13 cellular contexts compared by ENCODE assay signal in the genomic region with DNA sequence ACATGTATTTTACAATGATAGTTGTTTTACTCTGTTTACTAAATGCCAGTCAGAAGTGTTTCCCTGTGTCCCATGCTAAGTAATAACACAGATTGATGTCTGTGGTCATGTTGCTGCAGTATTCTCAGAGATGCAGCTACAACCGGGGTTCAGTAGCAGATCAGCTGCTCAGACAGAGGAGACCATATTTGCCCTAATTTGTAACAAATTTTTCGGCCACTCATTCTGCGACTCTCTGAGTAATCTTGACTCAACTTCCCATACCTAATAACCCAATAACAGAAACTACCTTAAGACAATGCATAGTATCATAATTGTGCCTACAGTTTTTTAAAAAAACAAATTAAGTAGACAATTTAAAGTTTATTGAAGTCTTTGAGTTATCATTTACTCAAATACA. TPM values are rescaled to one million over a fixed set of nuclear protein-coding genes. Genes with fewer than 3 reads are reported as not detected.
A peak's percentile ranks its signal among the peaks of the same experiment; 100 is the strongest.
DNase-seq lines count a peak whose midpoint lies in the region; ATAC-seq and TF ChIP-seq lines count a peak whose summit lies in the region.
"Had no signal": no experiment of that assay in that cellular context is flagged by ENCODE, and none has a peak within 500 bp of the region (broad histone marks: within the 10 kb centered on the region; RNA-seq: fewer than 3 reads in every experiment).

No MANE protein-coding gene starts in this region.

- WGBS in right cardiac atrium, result 91% methylated on average over 3 of the region's 3 CpGs
- 91 to 100% methylated on average over 1 to 3 of the region's 3 CpGs for WGBS in endodermal cell (ENCODE audit: insufficient coverage in 1 of 2, insufficient read length in 1 of 2), 2 experiments

- H3K4me3 Mint-ChIP-seq in stimulated activated naive CD8-positive, alpha-beta T cell treated with anti-CD3 and anti-CD28 coated beads, Interleukin-15, amount 100 ng/mL, for 72 hours, result peak overlapping the region in 1 of 2 donors; percentile 72
- no peak overlapping the region for H3K4me3 Mint-ChIP-seq in endodermal cell
- H3K4me3 Mint-ChIP-seq: activated naive CD8-positive, alpha-beta T cell had no signal

- ATAC-seq in right cardiac atrium (no peak), GM21528 (IDR thresholded peaks at IDR 0.05; ENCODE audit: low FRiP score, unreplicated experiment) (peak; percentile 57), HG03196 (IDR thresholded peaks at IDR 0.05; ENCODE audit: unreplicated experiment) (peak; percentile 50)
- peak; percentile 96 for ATAC-seq in stimulated activated naive CD8-positive, alpha-beta T cell treated with anti-CD3 and anti-CD28 coated beads, Interleukin-15, amount 100 ng/mL, for 72 hours

- peaks cover 0 to 5% of the 10 kb centered on the region in 2 donors for H3K9me3 Mint-ChIP-seq in stimulated activated naive CD8-positive, alpha-beta T cell treated with anti-CD3 and anti-CD28 coated beads, Interleukin-15, amount 100 ng/mL, for 72 hours
- no peaks in the 10 kb centered on the region for H3K9me3 Mint-ChIP-seq in endodermal cell

- H3K27me3 ChIP-seq in left ventricle myocardium inferior (ENCODE audit: low read depth) (no peaks in the 10 kb centered on the region), right cardiac atrium (ENCODE audit: control insufficient read depth, insufficient read depth) (no peaks in the 10 kb centered on the region), endodermal cell (ENCODE audit: control insufficient read depth, insufficient read depth, low read length, poor library complexity, severe bottlenecking) (no peaks in the 10 kb centered on the region)
- H3K27me3 ChIP-seq: stomach had no signal

- peak overlapping the region in 1 of 2 donors; percentile 85 for H3K27ac Mint-ChIP-seq in stimulated activated naive CD8-positive, alpha-beta T cell treated with anti-CD3 and anti-CD28 coated beads, Interleukin-15, amount 100 ng/mL, for 72 hours
- no peak overlapping the region for H3K27ac Mint-ChIP-seq in endodermal cell
- H3K27ac Mint-ChIP-seq: activated naive CD8-positive, alpha-beta T cell had no signal

- CTCF ChIA-PET in RWPE1 (lab: Yijun Ruan, JAX), result no interaction called here

- POLR2A ChIA-PET in RWPE1 (lab: Yijun Ruan, JAX; ENCODE audit: low non-redundant PET), result no interaction called here

- H3K36me3 Mint-ChIP-seq in endodermal cell (ENCODE audit: low read depth), result no peaks in the 10 kb centered on the region

- TF ChIP-seq CTCF in left ventricle myocardium inferior (IDR thresholded peaks at IDR 0.05; ENCODE audit: borderline replicate concordance) (no peak), endodermal cell (conservative IDR thresholded peaks at IDR 0.05) (no peak), RWPE1 (conservative IDR thresholded peaks at IDR 0.05; ENCODE audit: low read depth) (no peak)

- H3K4me1 Mint-ChIP-seq in stimulated activated naive CD8-positive, alpha-beta T cell treated with anti-CD3 and anti-CD28 coated beads, Interleukin-15, amount 100 ng/mL, for 72 hours, result peaks cover 32% of the 10 kb centered on the region
- peaks cover 18% of the 10 kb centered on the region for H3K4me1 Mint-ChIP-seq in endodermal cell

- no peaks in the 10 kb centered on the region for H3K9me3 ChIP-seq in left ventricle myocardium inferior (replicated peaks)
- no peaks in the 10 kb centered on the region for H3K9me3 ChIP-seq in right cardiac atrium (ENCODE audit: control insufficient read depth, low read length)
- no peaks in the 10 kb centered on the region for H3K9me3 ChIP-seq in endodermal cell (ENCODE audit: control insufficient read depth, low read length)
- H3K9me3 ChIP-seq: stomach had no signal

- no peak overlapping the region for H3K9ac ChIP-seq in endodermal cell (ENCODE audit: extremely low read depth, low read length, poor library complexity, severe bottlenecking)

- peaks cover 76% of the 10 kb centered on the region for H3K4me1 ChIP-seq in left ventricle myocardium inferior
- H3K4me1 ChIP-seq in right cardiac atrium (ENCODE audit: control insufficient read depth, insufficient read depth, low read length), result peaks cover 4% of the 10 kb centered on the region
- H3K4me1 ChIP-seq in endodermal cell (ENCODE audit: control insufficient read depth, insufficient read depth, low read length), result peaks cover 7% of the 10 kb centered on the region

- H3K27ac ChIP-seq in left ventricle myocardium inferior (replicated peaks), result peak overlapping the region; percentile 27
- H3K27ac ChIP-seq in right cardiac atrium (ENCODE audit: low read length), result no peak overlapping the region
- H3K27ac ChIP-seq in endodermal cell (ENCODE audit: low read depth, low read length), result no peak overlapping the region
- no peak overlapping the region for H3K27ac ChIP-seq in RWPE1
- H3K27ac ChIP-seq: HL-60, skin epidermis, stomach had no signal

- H3K4me3 ChIP-seq in left ventricle myocardium inferior (no peak overlapping the region), right cardiac atrium (ENCODE audit: low read length) (no peak overlapping the region), endodermal cell (ENCODE audit: low read length) (no peak overlapping the region)
- H3K4me3 ChIP-seq: skin epidermis, stomach had no signal

- H3K27me3 Mint-ChIP-seq in stimulated activated naive CD8-positive, alpha-beta T cell treated with anti-CD3 and anti-CD28 coated beads, Interleukin-15, amount 100 ng/mL, for 72 hours, result peaks cover 15% of the 10 kb centered on the region
- no peaks in the 10 kb centered on the region for H3K27me3 Mint-ChIP-seq in endodermal cell (ENCODE audit: insufficient read depth)
- H3K27me3 Mint-ChIP-seq: activated naive CD8-positive, alpha-beta T cell had no signal

- H3K36me3 ChIP-seq in left ventricle myocardium inferior (no peaks in the 10 kb centered on the region), endodermal cell (ENCODE audit: control insufficient read depth, insufficient read depth, low read length) (no peaks in the 10 kb centered on the region)

- intact Hi-C loops in left ventricle myocardium inferior (cut with micrococcal nuclease) (no loop called here), right cardiac atrium (cut with DNase I) (no loop called here)

- DNase-seq in left ventricle myocardium inferior (no peak), right cardiac atrium (no peak), kidney glomerular epithelial cell (lab: John Stamatoyannopoulos, UW) (no peak), endodermal cell (no peak), RWPE1 (ENCODE audit: low spot score) (no peak)
- DNase-seq in stimulated activated naive CD8-positive, alpha-beta T cell treated with anti-CD3 and anti-CD28 coated beads, Interleukin-15, amount 100 ng/mL, for 72 hours, result peak; percentile 14 to 53
- DNase-seq: NCI-H1092 treated with DMSO at 0.1 percent for 48 hours, stomach had no signal

RNA-seq across cellular contexts. Expression of a gene that starts 32.6 kb away (rescaled TPM):
- total RNA-seq in left ventricle myocardium inferior (248 TPM), right cardiac atrium (100 to 1,000 TPM; 307 to 359 (median 329) TPM), endodermal cell (1 to 10 TPM; 4.8 to 5.1 TPM)
- polyA plus RNA-seq in right cardiac atrium, result 105 TPM
- polyA plus RNA-seq in endodermal cell (2013, experiment 1 of 2), result 1.4 TPM
- 1.2 TPM for polyA plus RNA-seq in endodermal cell (2013, experiment 2 of 2)

Comparison
In these comparisons a context has a peak if more than half of its experiments do, and no peak if none do; other contexts are left out.
1. DNase-seq: peak in stimulated activated naive CD8-positive, alpha-beta T cell treated with anti-CD3 and anti-CD28 coated beads, Interleukin-15, amount 100 ng/mL, for 72 hours (2 of 2); none in left ventricle myocardium inferior (single experiment), right cardiac atrium (0 of 3), kidney glomerular epithelial cell (single experiment), endodermal cell (single experiment) and RWPE1 (single experiment).
2. ATAC-seq: peak in GM21528 (single experiment), HG03196 (single experiment) and stimulated activated naive CD8-positive, alpha-beta T cell treated with anti-CD3 and anti-CD28 coated beads, Interleukin-15, amount 100 ng/mL, for 72 hours (single experiment); none in right cardiac atrium (0 of 2).
3. RNA of a gene that starts 32.6 kb away (total RNA-seq): 307 to 359 TPM in right cardiac atrium and 248 TPM in left ventricle myocardium inferior (single experiment); 4.8 to 5.1 TPM in endodermal cell; every median in the first group is over 10 times any median in the second.